In genomic region chr1:176567190-176567794, GRCh38 we compare ENCODE assay signal across 19 cellular contexts.
A peak's percentile ranks its signal among the peaks of the same experiment; 100 is the strongest.
DNase-seq lines count a peak whose midpoint lies in the region; ATAC-seq, FAIRE-seq and TF ChIP-seq lines count a peak whose summit lies in the region.
"Had no signal": no experiment of that assay in that cellular context is flagged by ENCODE, and none has a peak within 500 bp of the region (broad histone marks: within the 10 kb centered on the region; RNA-seq: fewer than 3 reads in every experiment).

No MANE protein-coding gene starts in this region.

- H3K9ac ChIP-seq in H1 (replicated peaks in 1 of 4; ENCODE audit: extremely low read depth in 1 of 4, low read depth in 3 of 4, low read length in 3 of 4): no peak overlapping the region

- H2BK120ac ChIP-seq in H1 (replicated peaks; ENCODE audit: low read depth, low read length): no peak overlapping the region

- H3K9me3 Mint-ChIP-seq in activated CD4-positive, alpha-beta T cell treated with anti-CD3 and anti-CD28 coated beads, Interleukin-2, amount 10 ng/mL, durations not matched to agents 24 days and 14 days: no peaks in the 10 kb centered on the region

- H3K18ac ChIP-seq in H1 (ENCODE audit: extremely low read depth, low read length): no peak overlapping the region

- intact Hi-C loops in esophagus muscularis mucosa (cut with DNase I): no loop called here
- intact Hi-C loops in activated CD4-positive, alpha-beta T cell treated with anti-CD3 and anti-CD28 coated beads, Interleukin-2, amount 10 ng/mL, durations not matched to agents 24 days and 14 days (cut with micrococcal nuclease): no loop called here

- H3K4me3 ChIP-seq in H1 (ENCODE audit: extremely low read depth in 1 of 4, insufficient read depth in 2 of 4, low read depth in 3 of 4, low read length in 4 of 4) (no peak overlapping the region), esophagus muscularis mucosa (no peak overlapping the region)
- H3K4me3 ChIP-seq: adrenal gland had no signal

- no peaks in the 10 kb centered on the region for H3K27me3 ChIP-seq in H1 (replicated peaks in 1 of 4; ENCODE audit: control insufficient read depth in 3 of 4, extremely low read depth in 1 of 4, insufficient read depth in 3 of 4, low read length in 3 of 4)
- H3K27me3 ChIP-seq in esophagus muscularis mucosa: no peaks in the 10 kb centered on the region
- H3K27me3 ChIP-seq: adrenal gland had no signal

- no peaks in the 10 kb centered on the region for H3K27me3 Mint-ChIP-seq in activated CD4-positive, alpha-beta T cell treated with anti-CD3 and anti-CD28 coated beads, Interleukin-2, amount 10 ng/mL, durations not matched to agents 24 days and 14 days
- H3K27me3 Mint-ChIP-seq: activated T-cell treated with anti-CD3 and anti-CD28 coated beads, Interleukin-2, amount 50 U/mL, for 24 hours had no signal

- H3K4me1 ChIP-seq in H1 (replicated peaks in 1 of 4; ENCODE audit: control insufficient read depth in 3 of 4, insufficient read depth in 4 of 4, low read length in 3 of 4) (no peaks in the 10 kb centered on the region), esophagus muscularis mucosa (peaks cover 0 to 7% (median 0%) of the 10 kb centered on the region in 4 donors)

- H3K36me3 Mint-ChIP-seq in activated CD4-positive, alpha-beta T cell treated with anti-CD3 and anti-CD28 coated beads, Interleukin-2, amount 10 ng/mL, durations not matched to agents 24 days and 14 days (ENCODE audit: low read depth): no peaks in the 10 kb centered on the region
- H3K36me3 Mint-ChIP-seq: CD4-positive, alpha-beta memory T cell; T-cell had no signal

- TF ChIP-seq EP300 in H1 (IDR thresholded peaks at IDR 0.05; ENCODE audit: borderline replicate concordance in 1 of 2, low read depth in 2 of 2, low read length in 2 of 2): no peak
- no peak for TF ChIP-seq EP300 in esophagus muscularis mucosa (IDR thresholded peaks at IDR 0.05)

- no peak overlapping the region for H2BK12ac ChIP-seq in H1 (ENCODE audit: low read depth, low read length)

- H3K27ac Mint-ChIP-seq in activated CD4-positive, alpha-beta T cell treated with anti-CD3 and anti-CD28 coated beads, Interleukin-2, amount 10 ng/mL, durations not matched to agents 24 days and 14 days: no peak overlapping the region
- H3K27ac Mint-ChIP-seq: activated T-cell treated with anti-CD3 and anti-CD28 coated beads, Interleukin-2, amount 50 U/mL, for 24 hours; CD4-positive, alpha-beta memory T cell; T-cell had no signal

- no peak for ATAC-seq in HG03457 (IDR thresholded peaks at IDR 0.05; ENCODE audit: unreplicated experiment)
- ATAC-seq: T-cell had no signal

- H3K4ac ChIP-seq in H1 (replicated peaks; ENCODE audit: insufficient read length, low read depth, low read length): no peak overlapping the region

- H3K36me3 ChIP-seq in H1 (ENCODE audit: control insufficient read depth in 2 of 4, insufficient read depth in 4 of 4, low read length in 3 of 4) (no peaks in the 10 kb centered on the region), esophagus muscularis mucosa (no peaks in the 10 kb centered on the region)
- H3K36me3 ChIP-seq: adrenal gland had no signal

- H3K14ac ChIP-seq in H1 (ENCODE audit: insufficient read length): no peak overlapping the region

- no peak overlapping the region for H4K5ac ChIP-seq in H1 (ENCODE audit: insufficient read length, low read depth, low read length)

- H3K4me1 Mint-ChIP-seq in activated CD4-positive, alpha-beta T cell treated with anti-CD3 and anti-CD28 coated beads, Interleukin-2, amount 10 ng/mL, durations not matched to agents 24 days and 14 days: no peaks in the 10 kb centered on the region
- H3K4me1 Mint-ChIP-seq: CD4-positive, alpha-beta memory T cell; T-cell had no signal

- no peaks in the 10 kb centered on the region for H3K79me1 ChIP-seq in H1 (ENCODE audit: low read depth, low read length)

- H2AK5ac ChIP-seq in H1 (ENCODE audit: low read depth, low read length): no peak overlapping the region

- H2BK15ac ChIP-seq in H1 (ENCODE audit: low read length): no peak overlapping the region

- no peak overlapping the region for H2BK20ac ChIP-seq in H1 (ENCODE audit: low read length)

- no peaks in the 10 kb centered on the region for H3K23me2 ChIP-seq in H1 (ENCODE audit: low read depth, low read length)

- H3K4me2 ChIP-seq in H1 (ENCODE audit: insufficient read depth in 1 of 2, low read depth in 2 of 2, low read length in 2 of 2): no peak overlapping the region

- H3K27ac ChIP-seq in C4-2B (peak overlapping the region; percentile 31; the same call in 1 of the 2 replicates), H1 (ENCODE audit: low read depth, low read length) (no peak overlapping the region), esophagus muscularis mucosa (replicated peaks in 1 of 4) (no peak overlapping the region)
- H3K27ac ChIP-seq: adrenal gland had no signal

- CTCF ChIA-PET in H1 (lab: Charles Lee; ENCODE audit: partially characterized antibody): interaction anchor here (1.5 to 3.6 kb wide), 2 partner anchors 7 to 10 kb away, joined by 3 to 17 read pairs; no protein-coding TSS in a partner anchor

- H2BK5ac ChIP-seq in H1 (ENCODE audit: low read depth, low read length): no peak overlapping the region

- no peak for FAIRE-seq in H1 (lab: Jason Lieb, UNC)
- FAIRE-seq: kidney had no signal

- no peak overlapping the region for H4K91ac ChIP-seq in H1 (replicated peaks; ENCODE audit: insufficient read length, low read length)

- no peaks in the 10 kb centered on the region for H3K79me2 ChIP-seq in H1 (ENCODE audit: control insufficient read depth in 1 of 2, insufficient read depth in 2 of 2, low read length in 2 of 2)

- no peak overlapping the region for H4K8ac ChIP-seq in H1 (ENCODE audit: extremely low read depth, insufficient read depth, low read length)

- H2AFZ ChIP-seq in H1 (ENCODE audit: low read length): no peak overlapping the region

- no peaks in the 10 kb centered on the region for H4K20me1 ChIP-seq in H1 (replicated peaks in 1 of 2; ENCODE audit: control insufficient read depth in 1 of 2, insufficient read depth in 2 of 2, low read length in 2 of 2)

- 70% methylated on average over 3 of the region's 3 CpGs; no CpG with 5 or more reads in 1 of the 2 experiments for WGBS in H1 (ENCODE audit: extremely low coverage in 1 of 2, insufficient coverage in 1 of 2, insufficient read length in 1 of 2, insufficient replicate concordance in 2 of 2, low coverage in 1 of 2, low lambda C conversion rate in 2 of 2, missing lambda C conversion rate in 1 of 2), 2 experiments
- 68% methylated on average over 3 of the region's 3 CpGs for WGBS in esophagus muscularis mucosa

- H3K23ac ChIP-seq in H1 (ENCODE audit: insufficient read length): no peak overlapping the region

- TF ChIP-seq CTCF in C4-2B (conservative IDR thresholded peaks at IDR 0.05): no peak
- TF ChIP-seq CTCF in H1 (IDR thresholded peaks at IDR 0.05; ENCODE audit: control extremely low read depth in 1 of 3, insufficient read depth in 1 of 3, low read depth in 1 of 3, low read length in 3 of 3): no peak
- no peak for TF ChIP-seq CTCF in esophagus muscularis mucosa (IDR thresholded peaks at IDR 0.05)

- no peak overlapping the region for H3K4me3 Mint-ChIP-seq in activated CD4-positive, alpha-beta T cell treated with anti-CD3 and anti-CD28 coated beads, Interleukin-2, amount 10 ng/mL, durations not matched to agents 24 days and 14 days
- H3K4me3 Mint-ChIP-seq: activated T-cell treated with anti-CD3 and anti-CD28 coated beads, Interleukin-2, amount 50 U/mL, for 24 hours; CD4-positive, alpha-beta memory T cell; T-cell had no signal

- peak; percentile 23 for DNase-seq in NCI-H460 (ENCODE audit: extremely low read depth, low read depth)
- DNase-seq in H1 (ENCODE audit: low read depth in 1 of 2, low spot score in 2 of 2): no peak
- peak; percentile 8 for DNase-seq in non-pigmented ciliary epithelial cell (ENCODE audit: low read depth)
- DNase-seq in esophagus muscularis mucosa (ENCODE audit: extremely low spot score): no peak
- DNase-seq in NCI-H82 (lab: John Stamatoyannopoulos, UW): no peak
- DNase-seq in activated CD4-positive, alpha-beta T cell treated with anti-CD3 and anti-CD28 coated beads, Interleukin-2, amount 10 ng/mL, durations not matched to agents 24 days and 14 days: no peak
- DNase-seq: activated CD4-positive, alpha-beta T cell treated with anti-CD3 and anti-CD28 coated beads for 4 hours; activated T-cell treated with anti-CD3 and anti-CD28 coated beads, Interleukin-2, amount 50 U/mL, for 24 hours; adrenal gland; CD4-positive, alpha-beta memory T cell; dermis blood vessel endothelial cell; kidney; NCI-H1105 treated with DMSO at 0.1 percent for 48 hours; NCI-H2227 treated with DMSO at 0.1 percent for 48 hours; stimulated activated CD4-positive, alpha-beta T cell treated with anti-CD3 and anti-CD28 coated beads, Interleukin-4, amount 100 ng/mL, for 24 hours; stimulated activated naive CD4-positive, alpha-beta T cell treated with Interleukin-2 at 50 U/mL for 16 hours; T-cell had no signal

- H3K9me3 ChIP-seq in H1 (ENCODE audit: insufficient read depth in 2 of 2, low read depth in 1 of 2, low read length in 1 of 2) (no peaks in the 10 kb centered on the region), esophagus muscularis mucosa (no peaks in the 10 kb centered on the region)
- H3K9me3 ChIP-seq: adrenal gland had no signal

- no peak for TF ChIP-seq RAD21 in H1 (IDR thresholded peaks at IDR 0.05 in 1 of 2, conservative IDR thresholded peaks at IDR 0.05 in 1 of 2; ENCODE audit: low read depth in 2 of 2, low read length in 2 of 2)

- no peak overlapping the region for H3K56ac ChIP-seq in H1 (replicated peaks; ENCODE audit: insufficient read length, low read depth, low read length)

- POLR2A ChIA-PET in H1 (lab: Charles Lee; ENCODE audit: partially characterized antibody): no interaction called here

- no peak for TF ChIP-seq POLR2A in H1 (IDR thresholded peaks at IDR 0.05; ENCODE audit: control extremely low read depth in 1 of 2, low read depth in 2 of 2, low read length in 2 of 2)
- no peak for TF ChIP-seq POLR2A in esophagus muscularis mucosa (IDR thresholded peaks at IDR 0.05; ENCODE audit: low read depth)

TF ChIP-seq in H1, 55 proteins besides CTCF, POLR2A, EP300 and RAD21:
- no peak for TF ChIP-seq SIX5 (IDR thresholded peaks at IDR 0.05; ENCODE audit: low read depth, low read length)
- no peak for TF ChIP-seq ASH2L (IDR thresholded peaks at IDR 0.05; ENCODE audit: low read length)
- no peak for TF ChIP-seq CBX5 (IDR thresholded peaks at IDR 0.05; ENCODE audit: low read depth, low read length)
- TF ChIP-seq CHD1 (IDR thresholded peaks at IDR 0.05; ENCODE audit: low read depth, low read length): no peak
- TF ChIP-seq RBBP5 (IDR thresholded peaks at IDR 0.05; ENCODE audit: borderline replicate concordance, low read depth, low read length): no peak
- TF ChIP-seq E2F6 (IDR thresholded peaks at IDR 0.05): no peak
- TF ChIP-seq BACH1 (IDR thresholded peaks at IDR 0.05; ENCODE audit: low read length): peak; percentile 84
- TF ChIP-seq SAP30 (IDR thresholded peaks at IDR 0.05; ENCODE audit: insufficient read depth, insufficient replicate concordance, low read length): no peak

Comparison
In these comparisons a context has a peak if more than half of its experiments do, and no peak if none do; other contexts are left out.
1. DNase-seq: peak in NCI-H460 (single experiment) and non-pigmented ciliary epithelial cell (single experiment); none in H1 (0 of 2), esophagus muscularis mucosa (single experiment), NCI-H82 (single experiment) and activated CD4-positive, alpha-beta T cell treated with anti-CD3 and anti-CD28 coated beads, Interleukin-2, amount 10 ng/mL, durations not matched to agents 24 days and 14 days (single experiment).